8 cellular contexts compared by ENCODE assay signal in the genomic region with DNA sequence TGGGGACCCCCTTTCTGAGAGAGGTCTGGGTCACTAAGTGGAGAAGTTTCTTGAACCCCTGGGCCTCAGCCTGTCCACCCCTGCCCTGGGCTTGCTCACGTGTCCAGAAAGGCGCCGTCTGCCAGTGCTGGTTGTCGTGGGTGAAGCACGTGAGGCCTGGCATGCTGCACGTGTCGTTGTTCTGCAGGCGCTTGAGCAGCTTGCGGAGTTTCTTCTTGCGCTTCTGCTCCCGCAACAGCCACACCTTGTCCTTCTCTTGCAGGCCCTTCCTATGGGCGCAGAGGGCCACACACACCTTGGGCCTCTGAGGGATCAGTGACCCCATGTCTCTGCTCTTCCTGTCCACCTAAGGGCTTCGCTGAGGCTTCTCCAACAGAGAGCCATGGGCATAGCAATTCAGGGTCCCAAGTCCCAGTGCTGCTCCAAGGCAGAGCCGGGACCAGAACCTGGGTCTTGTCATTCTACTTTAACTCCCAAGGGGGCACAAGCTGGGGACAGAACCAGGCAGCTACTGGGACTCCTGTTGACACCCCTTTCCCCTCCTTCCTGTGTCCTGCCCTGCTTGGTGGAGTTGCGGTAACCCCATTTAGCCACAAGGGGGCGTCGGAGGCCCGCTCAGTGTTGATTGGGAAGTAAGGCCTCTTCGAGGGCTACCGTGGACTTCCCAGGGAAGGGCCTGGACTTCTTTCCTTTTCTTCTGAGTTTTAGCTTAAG.
DNase-seq lines count a peak whose midpoint lies in the region; ATAC-seq and TF ChIP-seq lines count a peak whose summit lies in the region.

No MANE protein-coding gene starts in this region.

- CTCF ChIA-PET in activated naive CD4-positive, alpha-beta T cell treated with anti-CD3 and anti-CD28 coated beads, Interleukin-2, amount 10 ng/mL, durations not matched to agents 7 days and 5 days (lab: Charles Lee), result interaction anchor here (0.7 to 3.3 kb wide), 18 partner anchors 8 to 964 kb away, joined by 3 to 29 read pairs (median 4); no protein-coding TSS in a partner anchor

- peak; percentile 96 for ATAC-seq in SK-N-SH treated with all-trans-retinoic acid at 6 μM for 48 hours
- no peak for ATAC-seq in GM21360 (IDR thresholded peaks at IDR 0.05; ENCODE audit: unreplicated experiment)

- H3K4me1 Mint-ChIP-seq in activated naive CD4-positive, alpha-beta T cell treated with anti-CD3 and anti-CD28 coated beads, Interleukin-2, amount 10 ng/mL, durations not matched to agents 7 days and 5 days, result peaks cover 3% of the 10 kb centered on the region

- H3K27me3 Mint-ChIP-seq in activated naive CD4-positive, alpha-beta T cell treated with anti-CD3 and anti-CD28 coated beads, Interleukin-2, amount 10 ng/mL, durations not matched to agents 7 days and 5 days, result no peaks in the 10 kb centered on the region

- TF ChIP-seq CTCF in GM10266 (IDR thresholded peaks at IDR 0.05; ENCODE audit: control insufficient read depth, insufficient read depth, low read depth, missing control alignments), result peak; percentile 94

- H3K9me3 Mint-ChIP-seq in activated naive CD4-positive, alpha-beta T cell treated with anti-CD3 and anti-CD28 coated beads, Interleukin-2, amount 10 ng/mL, durations not matched to agents 7 days and 5 days, result no peaks in the 10 kb centered on the region

- H3K27ac Mint-ChIP-seq in activated naive CD4-positive, alpha-beta T cell treated with anti-CD3 and anti-CD28 coated beads, Interleukin-2, amount 10 ng/mL, durations not matched to agents 7 days and 5 days, result peak overlapping the region; percentile 3

- H3K4me3 Mint-ChIP-seq in activated naive CD4-positive, alpha-beta T cell treated with anti-CD3 and anti-CD28 coated beads, Interleukin-2, amount 10 ng/mL, durations not matched to agents 7 days and 5 days, result no peak overlapping the region

- intact Hi-C loops in posterior cingulate gyrus (cut with DNase I), result loop anchor here (1.0 kb wide), 1 partner anchor 958 kb away; no protein-coding TSS in a partner anchor

- H3K36me3 Mint-ChIP-seq in activated naive CD4-positive, alpha-beta T cell treated with anti-CD3 and anti-CD28 coated beads, Interleukin-2, amount 10 ng/mL, durations not matched to agents 7 days and 5 days, result peaks cover 5% of the 10 kb centered on the region

- peak; percentile 83 for DNase-seq in GM10266 (ENCODE audit: extremely low spot score)
- peak; percentile 81 for DNase-seq in M059J (ENCODE audit: low read depth)
- peak; percentile 84 for DNase-seq in activated naive CD4-positive, alpha-beta T cell treated with anti-CD3 and anti-CD28 coated beads, Interleukin-2, amount 10 ng/mL, durations not matched to agents 7 days and 5 days
- DNase-seq in glomerular visceral epithelial cell (ENCODE audit: extremely low spot score), result peak; percentile 84
- DNase-seq in posterior cingulate gyrus, result peak; percentile 58 to 97 (median 87)
- DNase-seq in ureter (ENCODE audit: low spot score), result peak; percentile 90

TF ChIP-seq in SK-N-SH treated with all-trans-retinoic acid at 6 μM for 48 hours, 23 proteins besides CTCF, POLR2A, EP300 and RAD21:
- no peak for TF ChIP-seq OSR1 (CRISPR knock-in tag; IDR thresholded peaks at IDR 0.05)
- no peak for TF ChIP-seq ZFP30 (CRISPR knock-in tag; IDR thresholded peaks at IDR 0.05)
- no peak for TF ChIP-seq ESRRG (CRISPR knock-in tag; IDR thresholded peaks at IDR 0.05)
TF ChIP-seq in SK-N-SH treated with all-trans-retinoic acid at 6 μM for 48 hours: peak in this region for 0.
